ENCODE assay signal across 8 cellular contexts in the genomic region with DNA sequence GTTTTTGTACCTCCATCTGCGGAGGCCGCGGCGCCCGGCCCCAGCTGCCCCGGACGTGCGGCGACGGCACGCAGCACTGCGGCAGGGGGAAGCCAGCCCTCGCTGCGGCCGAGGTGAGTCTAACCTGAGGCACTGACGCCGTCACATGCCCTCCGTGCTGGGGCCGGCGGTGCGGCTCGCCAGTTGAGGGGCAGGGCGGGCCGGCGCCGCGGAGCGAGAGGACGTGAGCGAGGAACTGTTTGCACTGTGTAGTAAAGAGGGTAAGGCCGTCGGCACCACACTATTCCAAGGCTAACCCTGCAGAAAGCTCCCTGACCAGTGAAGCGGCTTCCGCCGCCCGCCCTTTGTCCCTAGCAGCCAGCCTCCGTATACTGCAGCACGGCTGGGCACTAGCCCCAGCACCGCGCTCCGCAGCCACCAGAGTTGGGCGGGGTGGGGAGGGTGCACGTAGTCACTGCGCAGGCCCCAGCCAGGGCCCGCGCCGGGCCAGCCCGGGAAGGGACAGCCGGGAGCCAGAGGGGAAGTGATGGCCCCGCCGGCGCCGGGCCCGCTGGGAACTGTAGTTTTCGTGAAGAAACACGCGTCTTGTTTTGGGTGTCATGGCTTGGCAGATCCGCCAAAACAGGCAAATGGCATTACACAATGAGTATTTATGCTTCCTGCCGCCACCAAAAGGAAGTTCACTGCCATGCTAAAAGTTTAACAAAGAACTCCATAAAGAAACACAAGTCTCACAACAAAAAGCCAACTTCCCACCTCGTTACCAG.
DNase-seq lines count a peak whose midpoint lies in the region; ATAC-seq and TF ChIP-seq lines count a peak whose summit lies in the region.

No MANE protein-coding gene starts in this region.

- TF ChIP-seq CTCF in AG09309 (IDR thresholded peaks at IDR 0.05; ENCODE audit: control insufficient read depth, insufficient read depth, low read depth, low read length, missing control alignments), result no peak

- ATAC-seq in GM19023 (IDR thresholded peaks at IDR 0.05; ENCODE audit: unreplicated experiment) (peak; percentile 66), HG03196 (IDR thresholded peaks at IDR 0.05; ENCODE audit: unreplicated experiment) (peak; percentile 55)

- DNase-seq in AG09309 (ENCODE audit: low read depth) (peak; percentile 91), NCI-H345 (lab: John Stamatoyannopoulos, UW) (peak; percentile 95), islet precursor cell (peak; percentile 99)
- peak; percentile 85 to 93 (median 90) for DNase-seq in activated CD4-positive, CD25-positive, alpha-beta regulatory T cell (lab: John Stamatoyannopoulos, UW)
- DNase-seq in central memory CD4-positive, alpha-beta T cell, result peak; percentile 92
- DNase-seq in stimulated activated CD4-positive, alpha-beta T cell treated with anti-CD3 and anti-CD28 coated beads, Interleukin-12 subunit alpha, Interleukin-12 subunit beta, amount 100 ng/mL, for 24 hours (ENCODE audit: low read depth in 2 of 2), result peak; percentile 88 to 94

- peak overlapping the region; percentile 80 for H3K4me3 ChIP-seq in AG09309 (ENCODE audit: control insufficient read depth, low read depth, low read length)

Comparison
In these comparisons a context has a peak if more than half of its experiments do, and no peak if none do; other contexts are left out.
1. Peak in every context shown above with its lines: DNase-seq, ATAC-seq and H3K4me3 ChIP-seq.